Comparison of ENCODE assay signal across 20 cellular contexts in the genomic region with DNA sequence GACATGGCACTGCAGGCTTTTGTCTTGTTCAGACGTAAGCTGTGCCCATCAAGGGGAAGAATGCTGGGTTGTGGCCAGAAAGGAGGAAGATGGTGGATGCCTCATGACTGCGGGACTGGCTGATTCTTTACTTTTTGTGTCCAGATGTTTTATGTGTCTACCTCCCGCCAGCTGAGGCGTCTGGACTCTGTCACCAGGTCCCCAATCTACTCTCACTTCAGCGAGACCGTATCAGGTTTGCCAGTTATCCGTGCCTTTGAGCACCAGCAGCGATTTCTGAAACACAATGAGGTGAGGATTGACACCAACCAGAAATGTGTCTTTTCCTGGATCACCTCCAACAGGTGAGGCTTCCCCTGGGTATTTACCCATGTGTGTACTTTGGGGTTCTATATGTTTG. TPM values are rescaled to one million over a fixed set of nuclear protein-coding genes. Genes with fewer than 3 reads are reported as not detected.
DNase-seq lines count a peak whose midpoint lies in the region; ATAC-seq, FAIRE-seq and TF ChIP-seq lines count a peak whose summit lies in the region.
"Had no signal": no experiment of that assay in that cellular context is flagged by ENCODE, and none has a peak within 500 bp of the region (broad histone marks: within the 10 kb centered on the region; RNA-seq: fewer than 3 reads in every experiment).

No MANE protein-coding gene starts in this region.

- H3K4me3 ChIP-seq in A549 (no peak overlapping the region), IMR-90 (ENCODE audit: insufficient read depth, low read depth, low read length) (no peak overlapping the region)
- H3K4me3 ChIP-seq: BLaER1, HAP-1 had no signal

- no peak overlapping the region for H3K9ac ChIP-seq in IMR-90 (ENCODE audit: low read depth, low read length)
- H3K9ac ChIP-seq: BLaER1 had no signal

- no peaks in the 10 kb centered on the region for H3K36me3 ChIP-seq in IMR-90 (ENCODE audit: control insufficient read depth, insufficient read depth, low read length)
- H3K36me3 ChIP-seq: BLaER1, HAP-1 had no signal

- dilution Hi-C loops in IMR-90 (cut with HindIII; ENCODE audit: low sequenced_read_pairs, unreplicated experiment), result no loop called here

- intact Hi-C loops in Right ventricle myocardium superior (cut with DNase I) (no loop called here), cardiac septum (cut with DNase I) (no loop called here), IMR-90 (cut with micrococcal nuclease) (no loop called here)

- no peak overlapping the region for H3K18ac ChIP-seq in IMR-90 (ENCODE audit: low read depth, low read length)

- in situ Hi-C loops in IMR-90 (cut with MboI; ENCODE audit: low sequenced_read_pairs), result no loop called here

- no peak for FAIRE-seq in A549 (lab: Jason Lieb, UNC)
- FAIRE-seq: G401.6, GM12892, H54 had no signal

- no peak for TF ChIP-seq EP300 in A549 (IDR thresholded peaks at IDR 0.05)

- H3K9me3 ChIP-seq in A549, result no peaks in the 10 kb centered on the region
- H3K9me3 ChIP-seq in IMR-90 (ENCODE audit: control insufficient read depth, insufficient read depth, low read length), result no peaks in the 10 kb centered on the region
- H3K9me3 ChIP-seq: BLaER1, Caco-2, HAP-1 had no signal

- peak overlapping the region; percentile 95; the same call in 1 of the 2 replicates for H2BK20ac ChIP-seq in IMR-90 (ENCODE audit: low read depth, low read length)

- no peak overlapping the region for H4K5ac ChIP-seq in IMR-90 (ENCODE audit: low read depth, low read length)

- no peak overlapping the region for H2AFZ ChIP-seq in IMR-90 (replicated peaks; ENCODE audit: low read length, poor library complexity)

- H2BK15ac ChIP-seq in IMR-90 (ENCODE audit: low read depth, low read length), result peak overlapping the region; percentile 51; the same call in 1 of the 3 replicates

- H4K20me1 ChIP-seq in IMR-90 (ENCODE audit: insufficient read depth, low read length), result no peaks in the 10 kb centered on the region
- H4K20me1 ChIP-seq: BLaER1 had no signal

- TF ChIP-seq CTCF in A549 (IDR thresholded peaks at IDR 0.05) (no peak), IMR-90 (conservative IDR thresholded peaks at IDR 0.05; ENCODE audit: low read depth, low read length) (no peak)

- H3K4ac ChIP-seq in IMR-90 (ENCODE audit: low read depth, low read length), result no peak overlapping the region

- H3K56ac ChIP-seq in IMR-90 (ENCODE audit: extremely low read depth, insufficient read depth, low read length), result no peak overlapping the region

- H3K79me1 ChIP-seq in IMR-90 (ENCODE audit: low read depth in 1 of 2, low read length in 2 of 2), result no peaks in the 10 kb centered on the region; a peak in 1 of 4 replicates

- ATAC-seq in Right ventricle myocardium superior (ENCODE audit: poor library complexity) (peak; percentile 31), A549 (no peak), IMR-90 (ENCODE audit: low read depth) (no peak), left lobe of liver (peak; percentile 11)
- ATAC-seq: CD8-positive, alpha-beta T cell had no signal

- no peak overlapping the region for H2BK5ac ChIP-seq in IMR-90 (ENCODE audit: low read depth, low read length, poor library complexity, severe bottlenecking)

- H3K14ac ChIP-seq in IMR-90 (replicated peaks; ENCODE audit: low read depth, low read length), result no peak overlapping the region

- H2BK120ac ChIP-seq in IMR-90 (ENCODE audit: low read depth, low read length), result peak overlapping the region; percentile 52; the same call in 1 of the 2 replicates

- POLR2A ChIA-PET in A549 (lab: Yijun Ruan, JAX), result no interaction called here
- POLR2A ChIA-PET in IMR-90 (lab: Charles Lee; ENCODE audit: unreplicated experiment), result no interaction called here

- no peaks in the 10 kb centered on the region for H3K27me3 ChIP-seq in IMR-90 (ENCODE audit: control insufficient read depth, insufficient read depth, low read length)
- H3K27me3 ChIP-seq: BLaER1 had no signal

- 0 out of 2 replicates have a peak overlapping the region, but pooled peaks have one; percentile 21 for H4K91ac ChIP-seq in IMR-90 (ENCODE audit: insufficient read depth, low read depth, low read length)

- H3K4me1 ChIP-seq in A549 (peaks cover 59% of the 10 kb centered on the region), IMR-90 (ENCODE audit: control insufficient read depth, insufficient read depth, low read length) (peaks cover 11% of the 10 kb centered on the region)
- H3K4me1 ChIP-seq: Caco-2, HAP-1 had no signal

- H3K23ac ChIP-seq in IMR-90 (ENCODE audit: low read depth, low read length), result no peak overlapping the region

- peak overlapping the region; percentile 29 for H2AK5ac ChIP-seq in IMR-90 (ENCODE audit: low read depth, low read length)

- 94% methylated on average over 8 of the region's 8 CpGs for WGBS in A549 (ENCODE audit: missing lambda C conversion rate)
- WGBS in IMR-90 (ENCODE audit: extremely low coverage in 2 of 2, insufficient read length in 1 of 2), 2 experiments, result 89% methylated on average over 5 of the region's 8 CpGs; no CpG with 5 or more reads in 1 of the 2 experiments

- peaks cover 14% of the 10 kb centered on the region; the same call in 1 of the 2 replicates for H3K9me1 ChIP-seq in IMR-90 (ENCODE audit: insufficient read depth, low read length)

- H3K27ac ChIP-seq in A549 (peak overlapping the region in 1 of 2 experiments; percentile 78; a peak in 4 of 6 replicates), IMR-90 (ENCODE audit: insufficient read depth, low read length) (no peak overlapping the region)
- H3K27ac ChIP-seq: BLaER1, C4-2B had no signal

- TF ChIP-seq RAD21 in A549 (conservative IDR thresholded peaks at IDR 0.05 in 1 of 2, IDR thresholded peaks at IDR 0.05 in 1 of 2) (no peak), IMR-90 (IDR thresholded peaks at IDR 0.05; ENCODE audit: low read length) (no peak)

- TF ChIP-seq POLR2A in A549 (IDR thresholded peaks at IDR 0.05; ENCODE audit: low read length) (no peak), IMR-90 (IDR thresholded peaks at IDR 0.05; ENCODE audit: low read depth, low read length) (no peak)

- H4K8ac ChIP-seq in IMR-90 (ENCODE audit: low read depth in 2 of 2, low read length in 2 of 2), result no peak overlapping the region

- DNase-seq in Right ventricle myocardium superior (no peak), cardiac septum (ENCODE audit: low spot score) (no peak), A549 (ENCODE audit: low read depth in 1 of 2, low spot score in 1 of 2) (no peak), IMR-90 (no peak), left lobe of liver (ENCODE audit: low spot score) (no peak), NCI-H128 (lab: John Stamatoyannopoulos, UW; ENCODE audit: unreplicated experiment) (no peak), NCI-H524 treated with DMSO at 0.1 percent for 48 hours (lab: John Stamatoyannopoulos, UW) (no peak)
- DNase-seq: Caco-2; CD4-positive, CD25-positive, alpha-beta regulatory T cell; CD8-positive, alpha-beta T cell; DMS153; DND-41; GOT3; HFFc6 had no signal

- no TSS peak for BruUV-seq in IMR-90 (replicated peaks; lab: Mats Ljungman, UMichigan)

- H3K4me2 ChIP-seq in A549 (peak overlapping the region; percentile 15; the same call in 1 of the 3 replicates), IMR-90 (ENCODE audit: low read depth, low read length) (no peak overlapping the region)
- H3K4me2 ChIP-seq: BLaER1 had no signal

- no peak overlapping the region for H2AK9ac ChIP-seq in IMR-90 (replicated peaks; ENCODE audit: low read depth, low read length, poor library complexity)

- CTCF ChIA-PET in A549 (lab: Yijun Ruan, JAX) (interaction anchor here (0.5 to 4.6 kb wide), 3 partner anchors 10 to 173 kb away, joined by 3 to 47 read pairs (median 3); partner anchors contain the start of gene DNMBP), IMR-90 (lab: Yijun Ruan, JAX) (no interaction called here)

TF ChIP-seq in A549, 52 proteins besides CTCF, POLR2A, EP300 and RAD21 (continues in another document):
- TF ChIP-seq CBX2 (IDR thresholded peaks at IDR 0.05; ENCODE audit: borderline replicate concordance, low read depth) (no peak), RNF2 (IDR thresholded peaks at IDR 0.05; ENCODE audit: borderline replicate concordance, low read depth) (no peak), SREBF2 (IDR thresholded peaks at IDR 0.05) (no peak), BCL3 (IDR thresholded peaks at IDR 0.05) (no peak), KDM1A (IDR thresholded peaks at IDR 0.05; ENCODE audit: low read depth) (no peak)

TF ChIP-seq in IMR-90, 13 proteins besides CTCF, POLR2A, EP300 and RAD21:
- TF ChIP-seq RFX5 (IDR thresholded peaks at IDR 0.05; ENCODE audit: low read depth, low read length), result no peak
- no peak for TF ChIP-seq MXI1 (IDR thresholded peaks at IDR 0.05; ENCODE audit: borderline replicate concordance, low read depth, low read length)
- TF ChIP-seq ELK1 (IDR thresholded peaks at IDR 0.05; ENCODE audit: borderline replicate concordance, low read depth, low read length), result no peak
- no peak for TF ChIP-seq MAZ (IDR thresholded peaks at IDR 0.05; ENCODE audit: borderline replicate concordance, low read depth, low read length)
- TF ChIP-seq NFE2L2 (IDR thresholded peaks at IDR 0.05; ENCODE audit: low read depth, low read length), result no peak

RNA-seq across cellular contexts. Expression of gene ABCC2, which starts 53.5 kb away (rescaled TPM):
- total RNA-seq in Right ventricle myocardium superior (0.67 TPM), cardiac septum (0.30 TPM), IMR-90 (2012; rRNA removed) (0.28 and 0.36 TPM in 2 replicates), left lobe of liver (254 TPM)
- polyA plus RNA-seq in A549 (2011; rRNA removed) (369 and 431 TPM in 2 replicates), A549 (2017; fragmentation: RNase III; extraction: RNeasy Plus Mini Kit Qiagen cat#74134 plus additional on column Dnase treatment) (164 to 192 TPM (median 173 TPM) in 3 replicates), IMR-90 (2012; rRNA removed) (0.21 and 0.22 TPM in 2 replicates)
- 170 and 173 TPM in 2 replicates for polyA plus RNA-seq in A549 (2012; cell fraction: cytosol; rRNA removed)
- 487 and 726 TPM in 2 replicates for polyA plus RNA-seq in A549 (2012; cell fraction: nucleus; rRNA removed)
- 358 and 400 TPM in 2 replicates for polyA minus RNA-seq in A549 (2011; rRNA and poly(A)+ RNA removed)
- polyA plus RNA-seq in IMR-90 (2012; cell fraction: cytosol; rRNA removed), result 0.05 TPM in 2 replicates
- polyA plus RNA-seq in IMR-90 (2012; cell fraction: nucleus; rRNA removed; ENCODE audit: low replicate concordance), result 0.40 and 0.83 TPM in 2 replicates

Comparison
In these comparisons a context has a peak if more than half of its experiments do, and no peak if none do; other contexts are left out.
1. ATAC-seq: peak in Right ventricle myocardium superior (single experiment) and left lobe of liver (single experiment); none in A549 (0 of 2) and IMR-90 (single experiment).
2. RNA of gene ABCC2, which starts 53.5 kb away (total RNA-seq): 254 TPM in left lobe of liver (single experiment); 0.67 TPM in Right ventricle myocardium superior (single experiment), 0.28 to 0.36 TPM in IMR-90 and 0.30 TPM in cardiac septum (single experiment); every median in the first group is over 100 times any median in the second.